In the genomic region with DNA sequence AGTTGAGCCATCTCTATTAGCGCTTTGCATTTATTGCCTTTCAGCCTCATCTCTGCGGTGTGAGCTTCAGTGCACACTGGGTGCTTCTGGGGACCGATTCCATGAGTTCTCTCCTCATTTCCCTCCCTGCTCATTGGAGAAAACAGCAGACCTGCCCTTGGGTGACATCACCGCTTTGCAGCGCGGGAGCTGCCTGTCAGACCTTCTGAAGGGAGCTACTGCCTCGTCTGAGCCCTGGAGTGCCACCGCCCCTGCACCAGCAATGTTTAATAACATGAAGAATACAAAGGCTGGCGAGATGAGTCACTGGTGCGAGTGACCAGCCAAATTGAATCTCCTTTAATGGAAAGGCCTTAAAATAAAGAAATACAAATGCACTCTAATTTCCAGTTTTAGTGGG, we compare ENCODE assay signal across 12 cellular contexts. TPM values are rescaled to one million over a fixed set of nuclear protein-coding genes. Genes with fewer than 3 reads are reported as not detected.
DNase-seq lines count a peak whose midpoint lies in the region; ATAC-seq, FAIRE-seq and TF ChIP-seq lines count a peak whose summit lies in the region.
"Had no signal": no experiment of that assay in that cellular context is flagged by ENCODE, and none has a peak within 500 bp of the region (broad histone marks: within the 10 kb centered on the region; RNA-seq: fewer than 3 reads in every experiment).

No MANE protein-coding gene starts in this region.

- no peaks in the 10 kb centered on the region for H3K79me2 ChIP-seq in HepG2 (ENCODE audit: insufficient read depth, low read length)

- TF ChIP-seq EP300 in HepG2 (IDR thresholded peaks at IDR 0.05; ENCODE audit: low read depth in 2 of 2, low read length in 2 of 2) (no peak), HepG2 (CRISPR knock-in tag; IDR thresholded peaks at IDR 0.05; ENCODE audit: borderline replicate concordance) (no peak)

- H2AFZ ChIP-seq in HepG2 (ENCODE audit: low read length) = no peak overlapping the region

- ATAC-seq in HepG2 = peak; percentile 82
- ATAC-seq in right lobe of liver = no peak
- no peak for ATAC-seq in HG03159 (IDR thresholded peaks at IDR 0.05; ENCODE audit: unreplicated experiment)
- no peak for ATAC-seq in mucosa of descending colon
- ATAC-seq: stimulated activated naive CD8-positive, alpha-beta T cell treated with anti-CD3 and anti-CD28 coated beads, Interleukin-15, amount 100 ng/mL, for 72 hours had no signal

- H3K4me3 Mint-ChIP-seq in glutamatergic neuron (ENCODE audit: unreplicated experiment) (no peak overlapping the region), immature natural killer cell (no peak overlapping the region)
- H3K4me3 Mint-ChIP-seq: stimulated activated naive CD8-positive, alpha-beta T cell treated with anti-CD3 and anti-CD28 coated beads, Interleukin-15, amount 100 ng/mL, for 72 hours had no signal

- FAIRE-seq in HepG2 (lab: Jason Lieb, UNC) = no peak

- in situ Hi-C loops in HepG2 (cut with HindIII; ENCODE audit: extremely low pct_ligation_motif_present, low pct_unique_long_range_greater_than_20kb) = no loop called here

- H3K4me3 ChIP-seq in HepG2 (replicated peaks in 1 of 3; ENCODE audit: insufficient read depth in 1 of 3, low read depth in 2 of 3, low read length in 3 of 3) (no peak overlapping the region), right lobe of liver (no peak overlapping the region), tibial artery (no peak overlapping the region), mucosa of descending colon (no peak overlapping the region)
- H3K4me3 ChIP-seq: BLaER1 had no signal

- TF ChIP-seq POLR2A in HepG2 (IDR thresholded peaks at IDR 0.05; ENCODE audit: insufficient read depth in 1 of 2, low read depth in 2 of 2, low read length in 2 of 2) (no peak), right lobe of liver (IDR thresholded peaks at IDR 0.05) (no peak)

- H3K4me1 Mint-ChIP-seq in glutamatergic neuron (ENCODE audit: low read depth, unreplicated experiment) (peaks cover 2% of the 10 kb centered on the region), immature natural killer cell (peaks cover 0 to 2% of the 10 kb centered on the region in 2 donors)

- H3K9me3 Mint-ChIP-seq in glutamatergic neuron (ENCODE audit: unreplicated experiment) (peaks cover 1% of the 10 kb centered on the region), immature natural killer cell (peaks cover 0 to 3% (median 0%) of the 10 kb centered on the region in 6 donors)

- no peak for TF ChIP-seq CTCF in HepG2 (CRISPR knock-in tag; IDR thresholded peaks at IDR 0.05)
- TF ChIP-seq CTCF in right lobe of liver (IDR thresholded peaks at IDR 0.05) = no peak
- TF ChIP-seq CTCF in RWPE1 (conservative IDR thresholded peaks at IDR 0.05; ENCODE audit: low read depth) = no peak
- no peak for TF ChIP-seq CTCF in glutamatergic neuron (IDR thresholded peaks at IDR 0.05; ENCODE audit: partially characterized antibody, unreplicated experiment)
- TF ChIP-seq CTCF in tibial artery (IDR thresholded peaks at IDR 0.05) = no peak
- no peak for TF ChIP-seq CTCF in mucosa of descending colon (IDR thresholded peaks at IDR 0.05)

- CTCF ChIA-PET in HepG2 (lab: Yijun Ruan, JAX; ENCODE audit: low intra/inter-chr PET ratio, low total read pairs) (no interaction called here), RWPE1 (lab: Yijun Ruan, JAX) (interaction anchor here (0.5 to 0.7 kb wide), 2 partner anchors 53 to 727 kb away, joined by 4 to 7 read pairs; no protein-coding TSS in a partner anchor)

- H3K27ac ChIP-seq in HepG2 (ENCODE audit: extremely low read length, insufficient read depth, low read length) (no peak overlapping the region), right lobe of liver (no peak overlapping the region), RWPE1 (peak overlapping the region; percentile 46), tibial artery (no peak overlapping the region)
- H3K27ac ChIP-seq: BLaER1 had no signal

- H3K4me1 ChIP-seq in HepG2 (ENCODE audit: insufficient read depth, low read length) (no peaks in the 10 kb centered on the region), right lobe of liver (no peaks in the 10 kb centered on the region), tibial artery (no peaks in the 10 kb centered on the region), mucosa of descending colon (ENCODE audit: low read depth) (no peaks in the 10 kb centered on the region)

- WGBS in HepG2 (ENCODE audit: low lambda C conversion rate) = 24% methylated on average over 10 of the region's 10 CpGs
- 50% methylated on average over 8 of the region's 10 CpGs for WGBS in right lobe of liver (ENCODE audit: insufficient coverage, low coverage, low lambda C conversion rate, missing lambda C conversion rate)

- no peaks in the 10 kb centered on the region for H4K20me1 ChIP-seq in HepG2 (ENCODE audit: insufficient read depth, low read length)
- H4K20me1 ChIP-seq: BLaER1 had no signal

- intact Hi-C loops in HepG2 (cut with micrococcal nuclease; ENCODE audit: unreplicated experiment) = no loop called here
- intact Hi-C loops in right lobe of liver (cut with DNase I) = no loop called here
- intact Hi-C loops in tibial artery (cut with DNase I; ENCODE audit: low total_unique reads) = no loop called here
- intact Hi-C loops in mucosa of descending colon (cut with DNase I, micrococcal nuclease) = no loop called here

- peak; percentile 56 for DNase-seq in HepG2 (ENCODE audit: low spot score)
- no peak for DNase-seq in right lobe of liver
- peak; percentile 53 for DNase-seq in RWPE1 (ENCODE audit: low spot score)
- DNase-seq in glutamatergic neuron = peak; percentile 54
- no peak for DNase-seq in immature natural killer cell
- DNase-seq in tibial artery = no peak
- no peak for DNase-seq in mucosa of descending colon
- DNase-seq: activated CD8-positive, alpha-beta memory T cell treated with anti-CD3 and anti-CD28 coated beads, Interleukin-2, amount 50 U/mL, for 48 hours; MM.1S; stimulated activated naive CD8-positive, alpha-beta T cell treated with anti-CD3 and anti-CD28 coated beads, Interleukin-15, amount 100 ng/mL, for 72 hours had no signal

- H3K4me2 ChIP-seq in HepG2 (ENCODE audit: low read depth, low read length) = no peak overlapping the region
- H3K4me2 ChIP-seq: BLaER1 had no signal

- peaks cover 0 to 11% of the 10 kb centered on the region in 2 experiments; a peak in 2 of 5 replicates for H3K27me3 ChIP-seq in HepG2 (ENCODE audit: control insufficient read depth in 1 of 2, insufficient read depth in 2 of 2, low read length in 2 of 2)
- H3K27me3 ChIP-seq in right lobe of liver = no peaks in the 10 kb centered on the region
- no peaks in the 10 kb centered on the region for H3K27me3 ChIP-seq in tibial artery
- H3K27me3 ChIP-seq: BLaER1 had no signal

- no TSS peak for BruUV-seq in HepG2 (replicated peaks; lab: Mats Ljungman, UMichigan)

- H3K36me3 ChIP-seq in HepG2 (replicated peaks in 1 of 2; ENCODE audit: control insufficient read depth in 1 of 2, insufficient read depth in 2 of 2, low read length in 2 of 2) (no peaks in the 10 kb centered on the region), right lobe of liver (no peaks in the 10 kb centered on the region), tibial artery (no peaks in the 10 kb centered on the region), mucosa of descending colon (ENCODE audit: low read depth) (no peaks in the 10 kb centered on the region)
- H3K36me3 ChIP-seq: BLaER1 had no signal

- H3K9me3 ChIP-seq in HepG2 (ENCODE audit: low read length) = no peaks in the 10 kb centered on the region
- no peaks in the 10 kb centered on the region for H3K9me3 ChIP-seq in right lobe of liver
- H3K9me3 ChIP-seq in tibial artery = peaks cover 0 to 10% (median 0%) of the 10 kb centered on the region in 3 donors
- H3K9me3 ChIP-seq in mucosa of descending colon = no peaks in the 10 kb centered on the region

- H3K27me3 Mint-ChIP-seq in glutamatergic neuron (ENCODE audit: unreplicated experiment) = no peaks in the 10 kb centered on the region
- H3K27me3 Mint-ChIP-seq in immature natural killer cell (ENCODE audit: low read depth in 3 of 3) = peaks cover 4 to 15% (median 12%) of the 10 kb centered on the region in 3 donors

- no peak for TF ChIP-seq RAD21 in HepG2 (CRISPR knock-in tag; IDR thresholded peaks at IDR 0.05)

- H3K9ac ChIP-seq in HepG2 (ENCODE audit: insufficient read depth, low read depth, low read length) = no peak overlapping the region
- H3K9ac ChIP-seq: BLaER1 had no signal

- POLR2A ChIA-PET in HepG2 (lab: Yijun Ruan, JAX) = no interaction called here
- POLR2A ChIA-PET in RWPE1 (lab: Yijun Ruan, JAX; ENCODE audit: low non-redundant PET) = no interaction called here

- H3K27ac Mint-ChIP-seq in glutamatergic neuron (ENCODE audit: unreplicated experiment) (peak overlapping the region; percentile 62), immature natural killer cell (no peak overlapping the region)
- H3K27ac Mint-ChIP-seq: stimulated activated naive CD8-positive, alpha-beta T cell treated with anti-CD3 and anti-CD28 coated beads, Interleukin-15, amount 100 ng/mL, for 72 hours had no signal

- H3K36me3 Mint-ChIP-seq in glutamatergic neuron (ENCODE audit: unreplicated experiment) = peaks cover 7% of the 10 kb centered on the region
- H3K36me3 Mint-ChIP-seq in immature natural killer cell = no peaks in the 10 kb centered on the region

RNA-seq across cellular contexts. Expression of gene CPPED1, which starts 30.3 kb away (rescaled TPM):
- total RNA-seq in HepG2 (2016; rRNA removed; fragmentation: Illumina TruSeq; extraction: Trizol) (66.6 and 118 TPM in 2 replicates), right lobe of liver (10 to 100 TPM; 24.0 to 41.6 (median 31.0) TPM), glutamatergic neuron (ENCODE audit: unreplicated experiment) (41.3 TPM), mucosa of descending colon (10 to 100 TPM; 18.9 to 25.0 (median 23.4) TPM)
- 21.2 and 21.9 TPM in 2 replicates for total RNA-seq in HepG2 (2016; cell fraction: cytosol; rRNA removed; fragmentation: Illumina TruSeq; extraction: Trizol; ENCODE audit: low read depth)
- total RNA-seq in HepG2 (2016; cell fraction: insoluble cytoplasmic fraction; rRNA removed; fragmentation: Illumina TruSeq; extraction: Trizol) = 68.3 and 113 TPM in 2 replicates
- 62.9 and 66.9 TPM in 2 replicates for total RNA-seq in HepG2 (2016; cell fraction: membrane; rRNA removed; fragmentation: Illumina TruSeq; extraction: Trizol)
- 58.7 and 62.6 TPM in 2 replicates for total RNA-seq in HepG2 (2016; cell fraction: nucleus; rRNA removed; fragmentation: Illumina TruSeq; extraction: Trizol)
- polyA plus RNA-seq in HepG2 (2011; rRNA removed) (62.5 and 71.3 TPM in 2 replicates), immature natural killer cell (10 to 100 TPM in 2 of 3 donors, 1 to 10 TPM in 1; 10.0 to 15.4 (median 15.2) TPM)
- polyA plus RNA-seq in HepG2 (2011; cell fraction: cytosol; rRNA removed) = 47.6 and 65.5 TPM in 2 replicates
- polyA plus RNA-seq in HepG2 (2011; cell fraction: nucleus; rRNA removed) = 21.8 and 24.9 TPM in 2 replicates
- polyA plus RNA-seq in HepG2 (2012) = 65.8 and 79.3 TPM in 2 replicates
- polyA plus RNA-seq in HepG2 (2016; cell fraction: cytosol; fragmentation: Illumina TruSeq; extraction: Trizol; ENCODE audit: low read depth) = 40.3 and 43.5 TPM in 2 replicates
- polyA plus RNA-seq in HepG2 (2016; cell fraction: insoluble cytoplasmic fraction; fragmentation: Illumina TruSeq; extraction: Trizol; ENCODE audit: low read depth) = 204 and 209 TPM in 2 replicates
- polyA plus RNA-seq in HepG2 (2016; cell fraction: membrane; fragmentation: Illumina TruSeq; extraction: Trizol; ENCODE audit: low read depth) = 63.7 and 78.2 TPM in 2 replicates
- polyA plus RNA-seq in HepG2 (2016; cell fraction: nucleus; fragmentation: Illumina TruSeq; extraction: Trizol; ENCODE audit: insufficient read depth, low read depth) = 75.7 and 79.0 TPM in 2 replicates
- 6.0 and 117 TPM in 2 replicates for polyA minus RNA-seq in HepG2 (2011; rRNA and poly(A)+ RNA removed; ENCODE audit: low replicate concordance)
- polyA minus RNA-seq in HepG2 (2011; cell fraction: cytosol; rRNA and poly(A)+ RNA removed) = 57.0 and 63.8 TPM in 2 replicates
- 65.0 and 68.2 TPM in 2 replicates for polyA minus RNA-seq in HepG2 (2011; cell fraction: nucleus; rRNA and poly(A)+ RNA removed)

Comparison
In these comparisons a context has a peak if more than half of its experiments do, and no peak if none do; other contexts are left out.
1. DNase-seq: peak in HepG2 (single experiment), RWPE1 (single experiment) and glutamatergic neuron (single experiment); none in right lobe of liver (0 of 3), immature natural killer cell (0 of 3), tibial artery (0 of 2) and mucosa of descending colon (0 of 3).